Comparison of ENCODE assay signal across 2 cellular contexts in genomic region chr2:54396798-54397197, GRCh38.
A peak's percentile ranks its signal among the peaks of the same experiment; 100 is the strongest.
TF ChIP-seq lines count a peak whose summit lies in the region.

No MANE protein-coding gene starts in this region.

TF ChIP-seq in HepG2, 621 proteins besides CTCF, POLR2A, EP300 and RAD21:
- TF ChIP-seq MAFF (IDR thresholded peaks at IDR 0.05; ENCODE audit: low read depth, low read length) (peak; percentile 74), MAFK (conservative IDR thresholded peaks at IDR 0.05 in 1 of 2, IDR thresholded peaks at IDR 0.05 in 1 of 2; ENCODE audit: low read length in 2 of 2) (peak; percentile 75 to 77; a peak in 3 of 4 replicates), NCOR1 (IDR thresholded peaks at IDR 0.05; ENCODE audit: borderline replicate concordance, low read length) (no peak)

TF ChIP-seq in IMR-90, 13 proteins besides CTCF, POLR2A, EP300 and RAD21:
- TF ChIP-seq MAFK (IDR thresholded peaks at IDR 0.05; ENCODE audit: low read depth, low read length) (peak; percentile 33; the same call in 1 of the 2 replicates), NFE2L2 (IDR thresholded peaks at IDR 0.05; ENCODE audit: low read depth, low read length) (no peak)
